34 cellular contexts compared by ENCODE assay signal in genomic region chr2:75094405-75094804, GRCh38.
"Had no signal": no experiment of that assay in that cellular context is flagged by ENCODE, and none has a peak within 500 bp of the region (broad histone marks: within the 10 kb centered on the region; RNA-seq: fewer than 3 reads in every experiment).

No MANE protein-coding gene starts in this region.

- H3K36me3 ChIP-seq: MG63 had no signal

- H3K9me3 ChIP-seq: MG63 had no signal

- H3K9ac ChIP-seq: KMS-11 had no signal

- H3K4me3 ChIP-seq: MG63 had no signal

- H3K27ac ChIP-seq: KMS-11 had no signal

- DNase-seq: Karpas-422, Kasumi-1, MG63, MM.1S, MV-4-11, NCI-H1048, NCI-H1092, NCI-H1092 treated with DMSO at 0.1 percent for 48 hours, NCI-H1105, NCI-H1105 treated with DMSO at 0.1 percent for 48 hours, NCI-H1417, NCI-H1417 treated with DMSO at 0.1 percent for 48 hours, NCI-H1436, NCI-H1436 treated with DMSO at 0.1 percent for 48 hours, NCI-H146, NCI-H1694, NCI-H1694 treated with DMSO at 0.1 percent for 48 hours, NCI-H187, NCI-H187 treated with DMSO at 0.1 percent for 48 hours, NCI-H1930, NCI-H2029, NCI-H2029 treated with DMSO at 0.1 percent for 48 hours, NCI-H2081, NCI-H2081 treated with DMSO at 0.1 percent for 48 hours, NCI-H2107, NCI-H2171, NCI-H2171 treated with DMSO at 0.1 percent for 48 hours, NCI-H2227 treated with DMSO at 0.1 percent for 48 hours, NCI-H226, NCI-H345, NCI-H446, NCI-H446 treated with DMSO at 0.1 percent for 48 hours, NCI-H510A had no signal

- H3K27me3 ChIP-seq: MG63 had no signal

- H3K4me2 ChIP-seq: KMS-11 had no signal
